29 cellular contexts compared by ENCODE assay signal in the genomic region with DNA sequence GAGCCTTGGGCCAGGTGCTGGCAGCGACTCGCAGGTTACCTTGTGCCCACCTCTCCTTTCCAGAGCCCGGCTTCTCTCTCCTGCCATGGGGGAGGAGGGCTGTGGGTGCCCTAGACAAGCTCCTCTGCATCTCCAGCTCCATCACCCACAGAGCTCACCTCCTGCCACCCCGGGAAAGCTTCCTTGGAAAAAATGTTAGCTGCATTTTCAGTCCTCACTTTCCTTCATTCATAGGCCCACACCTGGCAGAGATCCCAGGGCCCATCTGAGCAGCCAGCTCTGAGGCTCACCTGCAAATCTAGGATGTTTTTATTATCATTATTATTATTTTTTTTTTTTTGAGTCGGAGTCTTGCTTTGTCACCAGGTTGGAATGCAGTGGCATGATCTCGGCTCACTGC. TPM values are rescaled to one million over a fixed set of nuclear protein-coding genes. Genes with fewer than 3 reads are reported as not detected.
"Had no signal": no experiment of that assay in that cellular context is flagged by ENCODE, and none has a peak within 500 bp of the region (broad histone marks: within the 10 kb centered on the region; RNA-seq: fewer than 3 reads in every experiment).

No MANE protein-coding gene starts in this region.

- H3K4me3 ChIP-seq: MG63, Peyer's patch, SJSA1 had no signal

- H3K27me3 ChIP-seq: MG63, Peyer's patch had no signal

- H3K9ac ChIP-seq: SK-N-SH had no signal

- H3K9me3 ChIP-seq: MG63, Peyer's patch, SJSA1, SK-N-SH had no signal

- H3K4me2 ChIP-seq: SK-N-SH had no signal

- H3K27ac ChIP-seq: Peyer's patch, SJSA1 had no signal

- DNase-seq: Kasumi-1, KG1, MG63, NCI-H1048, NCI-H1092 treated with DMSO at 0.1 percent for 48 hours, NCI-H1105 treated with DMSO at 0.1 percent for 48 hours, NCI-H1417, NCI-H146, NCI-H1694, NCI-H187, NCI-H1930, NCI-H2029 treated with DMSO at 0.1 percent for 48 hours, NCI-H2081 treated with DMSO at 0.1 percent for 48 hours, NCI-H2107, NCI-H2171, NCI-H226, NCI-H446 treated with DMSO at 0.1 percent for 48 hours, NCI-H510A, NCI-H526, NCI-H748 treated with DMSO at 0.1 percent for 48 hours, Peyer's patch, Right ventricle myocardium superior, RPMI8226, SHP77 treated with DMSO at 0.1 percent for 48 hours, SW 1271 had no signal

- H3K4me1 ChIP-seq: Peyer's patch, SJSA1 had no signal

- H3K36me3 ChIP-seq: MG63, Peyer's patch, SJSA1 had no signal

RNA-seq across cellular contexts. Expression of a gene that starts 36.8 kb away (rescaled TPM):
- total RNA-seq: M059J, OCI-LY7, Peyer's patch, Right ventricle myocardium superior, SJSA1 had no signal

RNA-seq across cellular contexts. Expression of a gene that starts 45.8 kb away (rescaled TPM):
- total RNA-seq: M059J, OCI-LY7, SJSA1 had no signal

RNA-seq across cellular contexts. Expression of a gene that starts 48.5 kb away (rescaled TPM):
- total RNA-seq: OCI-LY7, Right ventricle myocardium superior had no signal

RNA-seq across cellular contexts. Expression of a gene that starts 60.0 kb away (rescaled TPM):
- total RNA-seq: M059J, OCI-LY7, Peyer's patch, Right ventricle myocardium superior, SJSA1 had no signal
